ENCODE assay signal across 2 cellular contexts in the genomic region with DNA sequence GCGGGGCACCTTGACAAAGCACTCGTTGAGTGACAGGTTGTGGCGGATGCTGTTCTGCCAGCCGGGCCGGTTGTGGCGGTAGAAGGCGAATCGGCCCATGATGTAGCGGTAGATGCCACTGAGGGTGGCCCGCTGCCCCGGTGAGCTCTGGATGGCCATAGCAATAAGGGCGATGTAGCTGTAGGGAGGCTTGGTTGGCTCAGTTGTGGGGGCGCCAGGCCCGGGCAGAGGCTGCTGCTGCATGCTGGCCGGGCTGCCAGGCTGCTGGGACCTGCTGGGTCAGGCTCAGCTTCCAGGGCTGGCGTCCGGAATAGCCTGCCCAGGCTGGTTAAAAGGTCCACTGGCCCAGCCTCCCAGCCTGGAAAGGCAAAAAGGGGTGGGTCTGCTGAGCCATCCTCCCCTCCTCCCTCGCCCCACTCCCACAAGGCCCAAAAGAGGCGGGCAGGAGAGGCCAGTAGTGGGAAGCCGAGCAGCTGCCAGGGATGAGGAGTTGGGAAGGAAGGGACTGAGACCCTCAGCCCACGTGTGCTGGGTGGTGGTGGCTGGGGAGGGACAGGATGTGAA.
TF ChIP-seq lines count a peak whose summit lies in the region.

A gene (minus strand): TSS at position 305 of the 564 bp plus-strand sequence. CDS start 62 bp downstream, at position 243.

TF ChIP-seq in SK-N-SH treated with all-trans-retinoic acid at 6 μM for 48 hours, 23 proteins besides CTCF, POLR2A, EP300 and RAD21 (continued from another document):
- TF ChIP-seq, protein P1, sequence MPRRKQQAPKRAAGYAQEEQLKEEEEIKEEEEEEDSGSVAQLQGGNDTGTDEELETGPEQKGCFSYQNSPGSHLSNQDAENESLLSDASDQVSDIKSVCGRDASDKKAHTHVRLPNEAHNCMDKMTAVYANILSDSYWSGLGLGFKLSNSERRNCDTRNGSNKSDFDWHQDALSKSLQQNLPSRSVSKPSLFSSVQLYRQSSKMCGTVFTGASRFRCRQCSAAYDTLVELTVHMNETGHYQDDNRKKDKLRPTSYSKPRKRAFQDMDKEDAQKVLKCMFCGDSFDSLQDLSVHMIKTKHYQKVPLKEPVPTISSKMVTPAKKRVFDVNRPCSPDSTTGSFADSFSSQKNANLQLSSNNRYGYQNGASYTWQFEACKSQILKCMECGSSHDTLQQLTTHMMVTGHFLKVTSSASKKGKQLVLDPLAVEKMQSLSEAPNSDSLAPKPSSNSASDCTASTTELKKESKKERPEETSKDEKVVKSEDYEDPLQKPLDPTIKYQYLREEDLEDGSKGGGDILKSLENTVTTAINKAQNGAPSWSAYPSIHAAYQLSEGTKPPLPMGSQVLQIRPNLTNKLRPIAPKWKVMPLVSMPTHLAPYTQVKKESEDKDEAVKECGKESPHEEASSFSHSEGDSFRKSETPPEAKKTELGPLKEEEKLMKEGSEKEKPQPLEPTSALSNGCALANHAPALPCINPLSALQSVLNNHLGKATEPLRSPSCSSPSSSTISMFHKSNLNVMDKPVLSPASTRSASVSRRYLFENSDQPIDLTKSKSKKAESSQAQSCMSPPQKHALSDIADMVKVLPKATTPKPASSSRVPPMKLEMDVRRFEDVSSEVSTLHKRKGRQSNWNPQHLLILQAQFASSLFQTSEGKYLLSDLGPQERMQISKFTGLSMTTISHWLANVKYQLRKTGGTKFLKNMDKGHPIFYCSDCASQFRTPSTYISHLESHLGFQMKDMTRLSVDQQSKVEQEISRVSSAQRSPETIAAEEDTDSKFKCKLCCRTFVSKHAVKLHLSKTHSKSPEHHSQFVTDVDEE (CRISPR knock-in tag; IDR thresholded peaks at IDR 0.05): peak; percentile 87; the same call in 1 of the 2 replicates
- TF ChIP-seq GLIS3 (CRISPR knock-in tag; IDR thresholded peaks at IDR 0.05): no peak
- TF ChIP-seq CSDC2 (CRISPR knock-in tag; IDR thresholded peaks at IDR 0.05): peak; percentile 67; the same call in 1 of the 2 replicates

TF ChIP-seq in SK-N-SH, 30 proteins besides CTCF, POLR2A, EP300 and RAD21 (continued from another document):
- no peak for TF ChIP-seq EZH2phosphoT487 (IDR thresholded peaks at IDR 0.05; ENCODE audit: borderline replicate concordance, low read depth)
- TF ChIP-seq, protein P2, sequence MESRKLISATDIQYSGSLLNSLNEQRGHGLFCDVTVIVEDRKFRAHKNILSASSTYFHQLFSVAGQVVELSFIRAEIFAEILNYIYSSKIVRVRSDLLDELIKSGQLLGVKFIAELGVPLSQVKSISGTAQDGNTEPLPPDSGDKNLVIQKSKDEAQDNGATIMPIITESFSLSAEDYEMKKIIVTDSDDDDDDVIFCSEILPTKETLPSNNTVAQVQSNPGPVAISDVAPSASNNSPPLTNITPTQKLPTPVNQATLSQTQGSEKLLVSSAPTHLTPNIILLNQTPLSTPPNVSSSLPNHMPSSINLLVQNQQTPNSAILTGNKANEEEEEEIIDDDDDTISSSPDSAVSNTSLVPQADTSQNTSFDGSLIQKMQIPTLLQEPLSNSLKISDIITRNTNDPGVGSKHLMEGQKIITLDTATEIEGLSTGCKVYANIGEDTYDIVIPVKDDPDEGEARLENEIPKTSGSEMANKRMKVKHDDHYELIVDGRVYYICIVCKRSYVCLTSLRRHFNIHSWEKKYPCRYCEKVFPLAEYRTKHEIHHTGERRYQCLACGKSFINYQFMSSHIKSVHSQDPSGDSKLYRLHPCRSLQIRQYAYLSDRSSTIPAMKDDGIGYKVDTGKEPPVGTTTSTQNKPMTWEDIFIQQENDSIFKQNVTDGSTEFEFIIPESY (IDR thresholded peaks at IDR 0.05; ENCODE audit: borderline replicate concordance, low read depth): no peak
- TF ChIP-seq, protein P3, sequence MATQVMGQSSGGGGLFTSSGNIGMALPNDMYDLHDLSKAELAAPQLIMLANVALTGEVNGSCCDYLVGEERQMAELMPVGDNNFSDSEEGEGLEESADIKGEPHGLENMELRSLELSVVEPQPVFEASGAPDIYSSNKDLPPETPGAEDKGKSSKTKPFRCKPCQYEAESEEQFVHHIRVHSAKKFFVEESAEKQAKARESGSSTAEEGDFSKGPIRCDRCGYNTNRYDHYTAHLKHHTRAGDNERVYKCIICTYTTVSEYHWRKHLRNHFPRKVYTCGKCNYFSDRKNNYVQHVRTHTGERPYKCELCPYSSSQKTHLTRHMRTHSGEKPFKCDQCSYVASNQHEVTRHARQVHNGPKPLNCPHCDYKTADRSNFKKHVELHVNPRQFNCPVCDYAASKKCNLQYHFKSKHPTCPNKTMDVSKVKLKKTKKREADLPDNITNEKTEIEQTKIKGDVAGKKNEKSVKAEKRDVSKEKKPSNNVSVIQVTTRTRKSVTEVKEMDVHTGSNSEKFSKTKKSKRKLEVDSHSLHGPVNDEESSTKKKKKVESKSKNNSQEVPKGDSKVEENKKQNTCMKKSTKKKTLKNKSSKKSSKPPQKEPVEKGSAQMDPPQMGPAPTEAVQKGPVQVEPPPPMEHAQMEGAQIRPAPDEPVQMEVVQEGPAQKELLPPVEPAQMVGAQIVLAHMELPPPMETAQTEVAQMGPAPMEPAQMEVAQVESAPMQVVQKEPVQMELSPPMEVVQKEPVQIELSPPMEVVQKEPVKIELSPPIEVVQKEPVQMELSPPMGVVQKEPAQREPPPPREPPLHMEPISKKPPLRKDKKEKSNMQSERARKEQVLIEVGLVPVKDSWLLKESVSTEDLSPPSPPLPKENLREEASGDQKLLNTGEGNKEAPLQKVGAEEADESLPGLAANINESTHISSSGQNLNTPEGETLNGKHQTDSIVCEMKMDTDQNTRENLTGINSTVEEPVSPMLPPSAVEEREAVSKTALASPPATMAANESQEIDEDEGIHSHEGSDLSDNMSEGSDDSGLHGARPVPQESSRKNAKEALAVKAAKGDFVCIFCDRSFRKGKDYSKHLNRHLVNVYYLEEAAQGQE (IDR thresholded peaks at IDR 0.05; ENCODE audit: low read depth, low read length): no peak
